ENCODE assay signal across 16 cellular contexts in the genomic region with DNA sequence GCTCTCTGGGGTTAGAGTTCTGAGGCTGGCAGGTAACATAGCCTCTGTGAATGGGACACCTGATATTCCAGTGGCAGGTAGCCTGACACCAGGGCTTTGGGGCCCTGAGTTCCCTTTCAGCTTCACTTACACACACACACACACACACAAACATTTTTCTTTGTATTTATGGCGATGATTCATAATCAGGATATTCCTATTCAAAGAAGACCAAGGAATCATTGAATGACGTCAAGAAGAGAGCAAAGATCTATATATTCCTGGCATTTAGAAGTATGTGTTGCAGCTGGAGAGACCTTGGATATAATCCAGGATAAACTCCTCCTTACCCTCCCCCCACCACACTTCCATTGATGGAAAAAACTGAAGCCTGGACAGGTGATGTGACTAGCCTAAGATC. TPM values are rescaled to one million over a fixed set of nuclear protein-coding genes. Genes with fewer than 3 reads are reported as not detected.
"Had no signal": no experiment of that assay in that cellular context is flagged by ENCODE, and none has a peak within 500 bp of the region (broad histone marks: within the 10 kb centered on the region; RNA-seq: fewer than 3 reads in every experiment).

No MANE protein-coding gene starts in this region.

- DNase-seq: activated T-cell treated with anti-CD3 and anti-CD28 coated beads for 4 hours; amniotic stem cell; body of pancreas; foreskin fibroblast; left ventricle myocardium inferior; occipital lobe; stimulated activated naive CD4-positive, alpha-beta T cell treated with Interleukin-2 at 50 U/mL for 16 hours; thyroid gland had no signal

- FAIRE-seq: endometrium had no signal

- H3K27me3 ChIP-seq: body of pancreas, esophagus muscularis mucosa, right atrium auricular region, thyroid gland had no signal

- H3K36me3 Mint-ChIP-seq: memory B cell had no signal

- ATAC-seq: body of pancreas had no signal

- H3K4me1 Mint-ChIP-seq: memory B cell had no signal

- H3K36me3 ChIP-seq: esophagus muscularis mucosa, left ventricle myocardium inferior, right atrium auricular region, thyroid gland had no signal

- H3K27ac ChIP-seq: body of pancreas, coronary artery, esophagus muscularis mucosa, left ventricle myocardium inferior, right atrium auricular region, thyroid gland had no signal

- H3K4me1 ChIP-seq: right atrium auricular region had no signal

- H3K4me3 ChIP-seq: body of pancreas, coronary artery, esophagus muscularis mucosa, left ventricle myocardium inferior, right atrium auricular region, thyroid gland had no signal

- H3K4me3 Mint-ChIP-seq: activated naive CD8-positive, alpha-beta T cell; activated T-helper 1 cell treated with anti-CD3 and anti-CD28 coated beads, Interleukin-12 subunit alpha, Interleukin-12 subunit beta, Interleukin-2, Interleukin-4 antibody, amounts not matched to agents 30 ng/mL and 10 ng/mL and 1 ng/mL, durations not matched to agents 14 hours and 24 hours and 36 hours; memory B cell had no signal

- H3K27ac Mint-ChIP-seq: activated naive CD8-positive, alpha-beta T cell; activated T-helper 1 cell treated with anti-CD3 and anti-CD28 coated beads, Interleukin-12 subunit alpha, Interleukin-12 subunit beta, Interleukin-2, Interleukin-4 antibody, amounts not matched to agents 30 ng/mL and 10 ng/mL and 1 ng/mL, durations not matched to agents 14 hours and 24 hours and 36 hours; memory B cell had no signal

RNA-seq across cellular contexts. Expression of gene ENTREP1, which starts 7.9 kb away (rescaled TPM):
- total RNA-seq: activated T-helper 1 cell treated with anti-CD3 and anti-CD28 coated beads, Interleukin-12 subunit alpha, Interleukin-12 subunit beta, Interleukin-2, Interleukin-4 antibody, amounts not matched to agents 30 ng/mL and 10 ng/mL and 1 ng/mL, durations not matched to agents 14 hours and 24 hours and 36 hours; mononuclear cell had no signal
